In genomic region chr17:28937044-28937729, GRCh38 we compare ENCODE assay signal across 10 cellular contexts. TPM values are rescaled to one million over a fixed set of nuclear protein-coding genes. Genes with fewer than 3 reads are reported as not detected.
A peak's percentile ranks its signal among the peaks of the same experiment; 100 is the strongest.
DNase-seq lines count a peak whose midpoint lies in the region; ATAC-seq and TF ChIP-seq lines count a peak whose summit lies in the region.
"Had no signal": no experiment of that assay in that cellular context is flagged by ENCODE, and none has a peak within 500 bp of the region (broad histone marks: within the 10 kb centered on the region; RNA-seq: fewer than 3 reads in every experiment).

No MANE protein-coding gene starts in this region.

- POLR2A ChIA-PET in WTC11 (lab: Charles Lee), result no interaction called here
- POLR2A ChIA-PET in activated CD8-positive, alpha-beta T cell treated with anti-CD3 and anti-CD28 coated beads, Interleukin-2, amount 10 ng/mL, durations not matched to agents 7 days and 5 days (lab: Charles Lee), result interaction anchor here (1.3 to 2.2 kb wide), 2 partner anchors 11 to 13 kb away, joined by 4 to 10 read pairs; no protein-coding TSS in a partner anchor

- peaks cover 100% of the 10 kb centered on the region for H3K79me2 ChIP-seq in GM23338 (replicated peaks; ENCODE audit: insufficient read depth)

- H3K4me3 ChIP-seq in GM23338 (no peak overlapping the region), right atrium auricular region (no peak overlapping the region), sigmoid colon (no peak overlapping the region)
- H3K4me3 ChIP-seq: smooth muscle cell, thoracic aorta had no signal

- peaks cover 9% of the 10 kb centered on the region; the same call in 1 of the 2 replicates for H3K36me3 ChIP-seq in GM23338 (ENCODE audit: insufficient read depth)
- no peaks in the 10 kb centered on the region for H3K36me3 ChIP-seq in right atrium auricular region
- H3K36me3 ChIP-seq in sigmoid colon, result no peaks in the 10 kb centered on the region
- H3K36me3 ChIP-seq: thoracic aorta had no signal

- H3K4me3 Mint-ChIP-seq in GM23338, result no peak overlapping the region
- H3K4me3 Mint-ChIP-seq in WTC11, result no peak overlapping the region
- no peak overlapping the region for H3K4me3 Mint-ChIP-seq in activated CD8-positive, alpha-beta T cell treated with anti-CD3 and anti-CD28 coated beads, Interleukin-2, amount 10 ng/mL, durations not matched to agents 7 days and 5 days

- DNase-seq in GM23338 (ENCODE audit: low spot score) (peak; percentile 22), WTC11 (ENCODE audit: low spot score) (no peak), right atrium auricular region (ENCODE audit: low spot score) (no peak), sigmoid colon (no peak), DMS 273 treated with DMSO at 0.1 percent for 48 hours (lab: John Stamatoyannopoulos, UW) (no peak), NCI-H2029 treated with DMSO at 0.1 percent for 48 hours (lab: John Stamatoyannopoulos, UW) (no peak), LoVo (ENCODE audit: low spot score) (no peak)
- DNase-seq in activated CD8-positive, alpha-beta T cell treated with anti-CD3 and anti-CD28 coated beads, Interleukin-2, amount 10 ng/mL, durations not matched to agents 7 days and 5 days, result no peak

- intact Hi-C loops in sigmoid colon (cut with DNase I), result no loop called here

- H3F3A ChIP-seq in GM23338 (replicated peaks; ENCODE audit: low read depth), result peaks cover 13% of the 10 kb centered on the region

- peaks cover 17% of the 10 kb centered on the region for H3K36me3 Mint-ChIP-seq in GM23338 (ENCODE audit: low read depth)
- peaks cover 19% of the 10 kb centered on the region for H3K36me3 Mint-ChIP-seq in WTC11
- peaks cover 61% of the 10 kb centered on the region for H3K36me3 Mint-ChIP-seq in activated CD8-positive, alpha-beta T cell treated with anti-CD3 and anti-CD28 coated beads, Interleukin-2, amount 10 ng/mL, durations not matched to agents 7 days and 5 days (ENCODE audit: low read depth)

- no peak for TF ChIP-seq CTCF in GM23338 (conservative IDR thresholded peaks at IDR 0.05; ENCODE audit: low read depth in 2 of 2)
- no peak for TF ChIP-seq CTCF in WTC11 (IDR thresholded peaks at IDR 0.05)
- TF ChIP-seq CTCF in right atrium auricular region (IDR thresholded peaks at IDR 0.05), result no peak
- TF ChIP-seq CTCF in sigmoid colon (IDR thresholded peaks at IDR 0.05), result no peak

- H3K27ac ChIP-seq in GM23338 (ENCODE audit: low read depth) (peak overlapping the region; percentile 34; the same call in 1 of the 2 replicates), right atrium auricular region (peak overlapping the region; percentile 33 to 53), sigmoid colon (peak overlapping the region in 3 of 4 donors; percentile 13 to 38 (median 26))

- CTCF ChIA-PET in WTC11 (lab: Charles Lee), result interaction anchor here (0.7 to 2.8 kb wide), 14 partner anchors 13 to 210 kb away, joined by 3 to 13 read pairs (median 6); partner anchors contain the start of gene PHF12
- CTCF ChIA-PET in activated CD8-positive, alpha-beta T cell treated with anti-CD3 and anti-CD28 coated beads, Interleukin-2, amount 10 ng/mL, durations not matched to agents 7 days and 5 days (lab: Charles Lee), result interaction anchor here (0.7 to 4.8 kb wide), 12 partner anchors 7 to 290 kb away, joined by 3 to 18 read pairs (median 4); partner anchors contain the start of gene TLCD1

- H3K9me2 ChIP-seq in GM23338 (ENCODE audit: insufficient read depth), result no peaks in the 10 kb centered on the region

- 38 to 62% methylated on average over 5 of the region's 5 CpGs for WGBS in sigmoid colon, 2 donors

- H3K9me3 Mint-ChIP-seq in GM23338 (no peaks in the 10 kb centered on the region), WTC11 (no peaks in the 10 kb centered on the region)
- no peaks in the 10 kb centered on the region for H3K9me3 Mint-ChIP-seq in activated CD8-positive, alpha-beta T cell treated with anti-CD3 and anti-CD28 coated beads, Interleukin-2, amount 10 ng/mL, durations not matched to agents 7 days and 5 days (ENCODE audit: insufficient read depth)

- no peaks in the 10 kb centered on the region for H3K27me3 Mint-ChIP-seq in GM23338 (ENCODE audit: insufficient read depth, low read depth, poor library complexity)
- H3K27me3 Mint-ChIP-seq in WTC11 (ENCODE audit: low read depth), result no peaks in the 10 kb centered on the region
- H3K27me3 Mint-ChIP-seq in activated CD8-positive, alpha-beta T cell treated with anti-CD3 and anti-CD28 coated beads, Interleukin-2, amount 10 ng/mL, durations not matched to agents 7 days and 5 days (ENCODE audit: low read depth), result no peaks in the 10 kb centered on the region

- no peak for TF ChIP-seq POLR2A in sigmoid colon (IDR thresholded peaks at IDR 0.05)

- no peaks in the 10 kb centered on the region for H3K27me3 ChIP-seq in GM23338 (ENCODE audit: insufficient read depth)
- no peaks in the 10 kb centered on the region for H3K27me3 ChIP-seq in right atrium auricular region
- no peaks in the 10 kb centered on the region for H3K27me3 ChIP-seq in sigmoid colon

- H3K4me1 ChIP-seq in GM23338 (ENCODE audit: insufficient read depth) (peaks cover 55% of the 10 kb centered on the region), right atrium auricular region (peaks cover 0 to 71% of the 10 kb centered on the region in 2 donors), sigmoid colon (peaks cover 0 to 89% (median 75%) of the 10 kb centered on the region in 4 donors)

- ATAC-seq in GM23338 (no peak), WTC11 (no peak)
- no peak for ATAC-seq in activated CD8-positive, alpha-beta T cell treated with anti-CD3 and anti-CD28 coated beads, Interleukin-2, amount 10 ng/mL, durations not matched to agents 7 days and 5 days

- H3K9me3 ChIP-seq in right atrium auricular region (no peaks in the 10 kb centered on the region), sigmoid colon (no peaks in the 10 kb centered on the region)
- H3K9me3 ChIP-seq: thoracic aorta had no signal

- H3K27ac Mint-ChIP-seq in GM23338 (no peak overlapping the region), WTC11 (peak overlapping the region; percentile 98)
- no peak overlapping the region for H3K27ac Mint-ChIP-seq in activated CD8-positive, alpha-beta T cell treated with anti-CD3 and anti-CD28 coated beads, Interleukin-2, amount 10 ng/mL, durations not matched to agents 7 days and 5 days

- H3K4me2 ChIP-seq in GM23338, result peak overlapping the region; percentile 67
- H3K4me2 ChIP-seq: smooth muscle cell had no signal

- H3K4me1 Mint-ChIP-seq in GM23338 (peaks cover 58% of the 10 kb centered on the region), WTC11 (peaks cover 58% of the 10 kb centered on the region)
- H3K4me1 Mint-ChIP-seq in activated CD8-positive, alpha-beta T cell treated with anti-CD3 and anti-CD28 coated beads, Interleukin-2, amount 10 ng/mL, durations not matched to agents 7 days and 5 days (ENCODE audit: low read depth), result peaks cover 62% of the 10 kb centered on the region

- H4K20me1 ChIP-seq in GM23338 (replicated peaks; ENCODE audit: insufficient read depth), result peaks cover 78% of the 10 kb centered on the region

- H2AFZ ChIP-seq in GM23338, result no peak overlapping the region

- TF ChIP-seq EP300 in sigmoid colon (IDR thresholded peaks at IDR 0.05), result no peak

TF ChIP-seq in WTC11, 78 proteins besides CTCF, POLR2A, EP300 and RAD21:
- TF ChIP-seq, protein P1, sequence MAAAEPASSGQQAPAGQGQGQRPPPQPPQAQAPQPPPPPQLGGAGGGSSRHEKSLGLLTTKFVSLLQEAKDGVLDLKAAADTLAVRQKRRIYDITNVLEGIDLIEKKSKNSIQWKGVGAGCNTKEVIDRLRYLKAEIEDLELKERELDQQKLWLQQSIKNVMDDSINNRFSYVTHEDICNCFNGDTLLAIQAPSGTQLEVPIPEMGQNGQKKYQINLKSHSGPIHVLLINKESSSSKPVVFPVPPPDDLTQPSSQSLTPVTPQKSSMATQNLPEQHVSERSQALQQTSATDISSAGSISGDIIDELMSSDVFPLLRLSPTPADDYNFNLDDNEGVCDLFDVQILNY (CRISPR knock-in tag; IDR thresholded peaks at IDR 0.05), result no peak
- TF ChIP-seq GABPB1 (CRISPR knock-in tag; IDR thresholded peaks at IDR 0.05) (peak; percentile 85), PRRX2 (CRISPR knock-in tag; IDR thresholded peaks at IDR 0.05) (no peak)

RNA-seq across cellular contexts. Expression of gene PHF12, which starts 14.1 kb away (rescaled TPM):
- 41.0 and 45.4 TPM in 2 replicates for total RNA-seq in GM23338 (2014; rRNA removed; shearing (Covaris generic))
- polyA plus RNA-seq in GM23338 (2016; fragmentation: Nextera tagmentation; extraction: Ambion mirVana) (19.7 and 20.8 TPM in 2 replicates), sigmoid colon (10 to 100 TPM in 2 of 3 donors, 1 to 10 TPM in 1; 6.9 to 24.7 (median 13.8) TPM)
- total RNA-seq in WTC11 (2021) (57.7 to 69.8 TPM (median 61.3 TPM) in 3 replicates), right atrium auricular region (10 to 100 TPM; 19.6 to 35.7 TPM), sigmoid colon (10 to 100 TPM; 39.1 to 54.3 (median 45.2) TPM)
- 10 to 100 TPM; 66.5 to 67.4 TPM for total RNA-seq in activated CD8-positive, alpha-beta T cell treated with anti-CD3 and anti-CD28 coated beads, Interleukin-2, amount 10 ng/mL, durations not matched to agents 7 days and 5 days

RNA-seq across cellular contexts. Expression of gene DHRS13, which starts 34.3 kb away (rescaled TPM):
- 31.3 and 34.2 TPM in 2 replicates for total RNA-seq in GM23338 (2014; rRNA removed; shearing (Covaris generic))
- 5.4 and 7.0 TPM in 2 replicates for polyA plus RNA-seq in GM23338 (2016; fragmentation: Nextera tagmentation; extraction: Ambion mirVana)
- 26.5 to 29.5 TPM (median 28.5 TPM) in 3 replicates for total RNA-seq in WTC11 (2021)
- total RNA-seq in right atrium auricular region, result 1 to 10 TPM; 2.5 to 3.9 TPM
- total RNA-seq in sigmoid colon, result 1 to 10 TPM; 3.2 to 8.4 (median 3.9) TPM
- 10 to 100 TPM in 1 of 3 donors, 1 to 10 TPM in 2; 2.1 to 15.0 (median 3.0) TPM for polyA plus RNA-seq in sigmoid colon
- total RNA-seq in activated CD8-positive, alpha-beta T cell treated with anti-CD3 and anti-CD28 coated beads, Interleukin-2, amount 10 ng/mL, durations not matched to agents 7 days and 5 days, result 10 to 100 TPM; 29.2 to 29.3 TPM

RNA-seq across cellular contexts. Expression of gene FLOT2, which starts 39.7 kb away (rescaled TPM):
- 66.1 and 66.3 TPM in 2 replicates for total RNA-seq in GM23338 (2014; rRNA removed; shearing (Covaris generic))
- polyA plus RNA-seq in GM23338 (2016; fragmentation: Nextera tagmentation; extraction: Ambion mirVana), result 49.8 and 51.0 TPM in 2 replicates
- total RNA-seq in WTC11 (2021), result 139 to 153 TPM (median 144 TPM) in 3 replicates
- total RNA-seq in right atrium auricular region, result 10 to 100 TPM; 52.8 to 57.7 TPM
- 10 to 100 TPM; 38.5 to 72.5 (median 52.4) TPM for total RNA-seq in sigmoid colon
- 10 to 100 TPM; 27.3 to 91.8 (median 36.6) TPM for polyA plus RNA-seq in sigmoid colon
- total RNA-seq in activated CD8-positive, alpha-beta T cell treated with anti-CD3 and anti-CD28 coated beads, Interleukin-2, amount 10 ng/mL, durations not matched to agents 7 days and 5 days, result 100 to 1,000 TPM; 197 to 198 TPM
